27 cellular contexts compared by ENCODE assay signal in the genomic region with DNA sequence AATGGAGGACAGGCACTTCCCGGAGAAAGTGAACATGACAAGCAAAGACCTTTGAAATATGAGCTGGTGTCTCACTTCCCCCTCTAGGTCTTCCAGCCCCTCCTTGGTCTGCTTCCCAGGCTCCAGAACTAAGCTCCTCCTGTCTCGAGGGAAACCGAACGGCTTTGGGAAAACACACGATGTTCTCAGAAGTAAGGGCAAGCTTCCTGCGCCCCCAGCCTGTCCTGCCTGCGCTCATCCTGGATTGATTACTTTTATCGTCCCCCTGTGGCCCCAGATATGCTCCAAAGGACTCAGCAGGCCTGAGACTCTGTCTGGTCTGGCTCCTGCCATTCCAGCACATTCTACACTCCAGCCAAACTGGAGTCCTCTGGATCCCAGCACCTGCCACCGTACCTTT.
"Had no signal": no experiment of that assay in that cellular context is flagged by ENCODE, and none has a peak within 500 bp of the region (broad histone marks: within the 10 kb centered on the region; RNA-seq: fewer than 3 reads in every experiment).

No MANE protein-coding gene starts in this region.

- ATAC-seq: esophagus mucosa; left lobe of liver; mucosa of descending colon; psoas muscle; right cardiac atrium; stimulated activated memory B cell treated with anti-CD40 and anti-IgM and Interleukin-4, amounts not matched to agents 10 μg/mL and 1 μg/mL and 100 μg/mL, for 72 hours; stimulated activated naive CD8-positive, alpha-beta T cell treated with anti-CD3 and anti-CD28 coated beads, Interleukin-15, Interleukin-2, amounts not matched to agents 100 U/mL and 50 U/mL, for 24 hours had no signal

- DNase-seq: effector CD8-positive, alpha-beta T cell; endodermal cell; foreskin melanocyte; hypothalamus; immature natural killer cell; islet precursor cell; mucosa of descending colon; naive B cell; occipital lobe; ovary; posterior cingulate gyrus; right cardiac atrium; sigmoid colon; spleen; stimulated activated CD4-positive, alpha-beta T cell treated with anti-CD3 and anti-CD28 coated beads, Interleukin-4, amount 100 ng/mL, for 4 hours; stimulated activated naive CD8-positive, alpha-beta T cell treated with anti-CD3 and anti-CD28 coated beads, Interleukin-15, Interleukin-2, amounts not matched to agents 100 U/mL and 50 U/mL, for 24 hours; substantia nigra had no signal

- H3K4me3 ChIP-seq: lung, mucosa of descending colon, ovary, psoas muscle, sigmoid colon, skin epidermis, spleen, thoracic aorta, tibial nerve, upper lobe of left lung had no signal

- H3K9me3 ChIP-seq: mucosa of descending colon, ovary, psoas muscle, sigmoid colon, spleen, thoracic aorta, tibial nerve, upper lobe of left lung had no signal

- H3K27ac ChIP-seq: epithelial cell of prostate, ovary, psoas muscle, sigmoid colon, skin epidermis, spleen, thoracic aorta, tibial nerve, upper lobe of left lung had no signal

- H3K36me3 ChIP-seq: ovary, sigmoid colon, spleen, thoracic aorta, tibial nerve, upper lobe of left lung had no signal

- H3K4me1 ChIP-seq: psoas muscle, sigmoid colon, spleen, tibial nerve, upper lobe of left lung had no signal

- H3K27me3 ChIP-seq: ovary, sigmoid colon, spleen, tibial nerve, upper lobe of left lung had no signal
